ENCODE assay signal across 20 cellular contexts in the genomic region with DNA sequence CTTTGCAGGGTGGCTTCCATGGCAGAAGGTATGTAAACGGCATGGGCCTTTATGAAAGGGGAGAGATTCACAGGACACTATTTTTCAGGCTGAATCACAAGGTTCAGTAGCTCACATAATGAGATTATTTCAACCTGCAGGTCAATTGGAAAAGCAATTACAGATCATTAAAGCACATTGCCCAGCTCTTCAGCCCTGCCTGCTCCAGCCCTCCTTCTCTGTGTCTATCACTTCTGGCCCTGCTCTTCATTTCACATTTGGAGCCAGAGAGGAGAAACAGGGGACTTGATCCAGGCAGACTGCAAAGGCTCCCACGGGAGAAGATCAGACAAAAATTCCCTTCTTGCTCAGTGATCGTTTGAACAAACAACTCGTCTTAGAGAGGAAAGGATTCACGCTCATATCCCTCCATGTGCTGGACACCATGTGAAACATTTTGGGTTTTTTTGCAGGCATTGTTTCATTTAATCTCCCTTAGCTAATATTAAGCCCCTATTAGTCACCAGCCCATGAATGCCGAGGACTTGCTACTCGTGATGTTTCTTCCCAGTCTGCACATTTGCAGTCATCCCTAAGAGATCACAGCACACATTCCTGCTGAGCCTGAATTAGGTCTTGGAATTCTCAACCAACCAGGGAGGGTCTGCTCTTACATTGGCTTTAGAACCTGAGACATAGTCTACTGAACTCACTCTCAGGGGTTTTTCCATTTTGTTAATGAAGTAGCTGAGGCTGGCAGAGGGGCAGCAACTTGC.
DNase-seq lines count a peak whose midpoint lies in the region; ATAC-seq, FAIRE-seq and TF ChIP-seq lines count a peak whose summit lies in the region.
"Had no signal": no experiment of that assay in that cellular context is flagged by ENCODE, and none has a peak within 500 bp of the region (broad histone marks: within the 10 kb centered on the region; RNA-seq: fewer than 3 reads in every experiment).

No MANE protein-coding gene starts in this region.

- no peak for TF ChIP-seq RAD21 in HepG2 (CRISPR knock-in tag; IDR thresholded peaks at IDR 0.05)

- no peak overlapping the region for H3K4me2 ChIP-seq in HepG2 (ENCODE audit: low read depth, low read length)

- DNase-seq in NCI-H748 (lab: John Stamatoyannopoulos, UW; ENCODE audit: unreplicated experiment) (peak; percentile 13), NCI-H748 treated with DMSO at 0.1 percent for 48 hours (lab: John Stamatoyannopoulos, UW) (no peak), foreskin melanocyte (peak; percentile 3), mucosa of descending colon (no peak), stomach (no peak), NCI-H1092 treated with DMSO at 0.1 percent for 48 hours (lab: John Stamatoyannopoulos, UW) (no peak), NCI-H146 treated with DMSO at 0.1 percent for 48 hours (lab: John Stamatoyannopoulos, UW; ENCODE audit: unreplicated experiment) (no peak), HepG2 (ENCODE audit: low spot score) (no peak)
- DNase-seq: CD4-positive, CD25-positive, alpha-beta regulatory T cell; COR-L47; DMS 273 treated with DMSO at 0.1 percent for 48 hours; GF-D8; KBM-7; NCI-H1930; NCI-H526; OCI-M1; RPMI8226; SIG-M5 had no signal

- no peak overlapping the region for H3K9ac ChIP-seq in HepG2 (ENCODE audit: insufficient read depth, low read depth, low read length)

- POLR2A ChIA-PET in HepG2 (lab: Yijun Ruan, JAX) = no interaction called here

- no peak overlapping the region for H2AFZ ChIP-seq in HepG2 (ENCODE audit: low read length)

- CTCF ChIA-PET in HepG2 (lab: Yijun Ruan, JAX; ENCODE audit: low intra/inter-chr PET ratio, low total read pairs) = no interaction called here

- FAIRE-seq in HepG2 (lab: Jason Lieb, UNC) = no peak
- FAIRE-seq: H1 had no signal

- TF ChIP-seq EP300 in stomach (IDR thresholded peaks at IDR 0.05) = no peak
- TF ChIP-seq EP300 in HepG2 (IDR thresholded peaks at IDR 0.05; ENCODE audit: low read depth in 2 of 2, low read length in 2 of 2) = no peak
- TF ChIP-seq EP300 in HepG2 (CRISPR knock-in tag; IDR thresholded peaks at IDR 0.05; ENCODE audit: borderline replicate concordance) = no peak

- intact Hi-C loops in mucosa of descending colon (cut with DNase I, micrococcal nuclease) (no loop called here), stomach (cut with DNase I; ENCODE audit: low total_unique reads) (no loop called here), HepG2 (cut with micrococcal nuclease; ENCODE audit: unreplicated experiment) (no loop called here)

- in situ Hi-C loops in HepG2 (cut with HindIII; ENCODE audit: extremely low pct_ligation_motif_present, low pct_unique_long_range_greater_than_20kb) = loop anchor here (10.0 kb wide), 1 partner anchor 56 kb away; no protein-coding TSS in a partner anchor

- no peaks in the 10 kb centered on the region for H3K79me2 ChIP-seq in HepG2 (ENCODE audit: insufficient read depth, low read length)

- peak overlapping the region in 3 of 5 donors; percentile 24 to 50 (median 35) for H3K27ac ChIP-seq in stomach
- no peak overlapping the region for H3K27ac ChIP-seq in HepG2 (ENCODE audit: extremely low read length, insufficient read depth, low read length)
- H3K27ac ChIP-seq: 22Rv1 had no signal

- 41 to 54% (median 47%) methylated on average over 7 of the region's 7 CpGs for WGBS in stomach, 5 donors
- 0% methylated on average over 7 of the region's 7 CpGs for WGBS in HepG2 (ENCODE audit: low lambda C conversion rate)

- no peaks in the 10 kb centered on the region for H3K4me1 ChIP-seq in mucosa of descending colon (ENCODE audit: low read depth)
- peaks cover 0 to 6% (median 0%) of the 10 kb centered on the region in 4 donors for H3K4me1 ChIP-seq in stomach
- no peaks in the 10 kb centered on the region for H3K4me1 ChIP-seq in HepG2 (ENCODE audit: insufficient read depth, low read length)

- no peak overlapping the region for H3K4me3 ChIP-seq in mucosa of descending colon
- no peak overlapping the region for H3K4me3 ChIP-seq in stomach
- no peak overlapping the region for H3K4me3 ChIP-seq in HepG2 (replicated peaks in 1 of 3; ENCODE audit: insufficient read depth in 1 of 3, low read depth in 2 of 3, low read length in 3 of 3)

- ATAC-seq in mucosa of descending colon (peak; percentile 29), HepG2 (no peak)

- TF ChIP-seq POLR2A in stomach (IDR thresholded peaks at IDR 0.05) (no peak), HepG2 (IDR thresholded peaks at IDR 0.05; ENCODE audit: insufficient read depth in 1 of 2, low read depth in 2 of 2, low read length in 2 of 2) (no peak)

- TF ChIP-seq CTCF in mucosa of descending colon (IDR thresholded peaks at IDR 0.05) = no peak
- no peak for TF ChIP-seq CTCF in stomach (IDR thresholded peaks at IDR 0.05)
- TF ChIP-seq CTCF in HepG2 (CRISPR knock-in tag; IDR thresholded peaks at IDR 0.05) = no peak

- H3K9me3 ChIP-seq in mucosa of descending colon (no peaks in the 10 kb centered on the region), stomach (no peaks in the 10 kb centered on the region), HepG2 (ENCODE audit: low read length) (no peaks in the 10 kb centered on the region)

- no peaks in the 10 kb centered on the region for H3K36me3 ChIP-seq in mucosa of descending colon (ENCODE audit: low read depth)
- H3K36me3 ChIP-seq in stomach = no peaks in the 10 kb centered on the region
- H3K36me3 ChIP-seq in HepG2 (replicated peaks in 1 of 2; ENCODE audit: control insufficient read depth in 1 of 2, insufficient read depth in 2 of 2, low read length in 2 of 2) = no peaks in the 10 kb centered on the region

- no TSS peak for BruUV-seq in HepG2 (replicated peaks; lab: Mats Ljungman, UMichigan)

- H4K20me1 ChIP-seq in HepG2 (ENCODE audit: insufficient read depth, low read length) = no peaks in the 10 kb centered on the region

- H3K27me3 ChIP-seq in stomach (peaks cover 0 to 7% (median 0%) of the 10 kb centered on the region in 3 donors), HepG2 (ENCODE audit: control insufficient read depth in 1 of 2, insufficient read depth in 2 of 2, low read length in 2 of 2) (no peaks in the 10 kb centered on the region)

TF ChIP-seq in HepG2, 621 proteins besides CTCF, POLR2A, EP300 and RAD21 (continues in another document):
- TF ChIP-seq, protein P1, sequence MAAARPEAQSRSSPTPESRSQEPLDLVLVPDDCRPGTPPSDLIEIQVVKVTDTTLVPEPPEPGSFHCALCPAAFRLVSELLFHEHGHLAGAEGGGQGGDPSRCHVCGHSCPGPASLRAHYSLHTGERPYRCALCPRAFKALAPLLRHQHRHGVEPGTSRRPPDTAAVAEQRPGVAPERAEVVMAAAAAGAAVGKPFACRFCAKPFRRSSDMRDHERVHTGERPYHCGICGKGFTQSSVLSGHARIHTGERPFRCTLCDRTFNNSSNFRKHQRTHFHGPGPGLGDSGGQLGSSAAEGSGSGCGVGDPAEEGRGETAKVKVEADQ (CRISPR knock-in tag; IDR thresholded peaks at IDR 0.05; ENCODE audit: borderline replicate concordance) = no peak
- TF ChIP-seq, protein P2, sequence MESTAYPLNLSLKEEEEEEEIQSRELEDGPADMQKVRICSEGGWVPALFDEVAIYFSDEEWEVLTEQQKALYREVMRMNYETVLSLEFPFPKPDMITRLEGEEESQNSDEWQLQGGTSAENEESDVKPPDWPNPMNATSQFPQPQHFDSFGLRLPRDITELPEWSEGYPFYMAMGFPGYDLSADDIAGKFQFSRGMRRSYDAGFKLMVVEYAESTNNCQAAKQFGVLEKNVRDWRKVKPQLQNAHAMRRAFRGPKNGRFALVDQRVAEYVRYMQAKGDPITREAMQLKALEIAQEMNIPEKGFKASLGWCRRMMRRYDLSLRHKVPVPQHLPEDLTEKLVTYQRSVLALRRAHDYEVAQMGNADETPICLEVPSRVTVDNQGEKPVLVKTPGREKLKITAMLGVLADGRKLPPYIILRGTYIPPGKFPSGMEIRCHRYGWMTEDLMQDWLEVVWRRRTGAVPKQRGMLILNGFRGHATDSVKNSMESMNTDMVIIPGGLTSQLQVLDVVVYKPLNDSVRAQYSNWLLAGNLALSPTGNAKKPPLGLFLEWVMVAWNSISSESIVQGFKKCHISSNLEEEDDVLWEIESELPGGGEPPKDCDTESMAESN (CRISPR knock-in tag; conservative IDR thresholded peaks at IDR 0.05) = no peak
- TF ChIP-seq RBFOX2 (IDR thresholded peaks at IDR 0.05; ENCODE audit: low read depth, low read length) (no peak), ZNF616 (CRISPR knock-in tag; IDR thresholded peaks at IDR 0.05; ENCODE audit: low read depth) (no peak), ZSCAN22 (CRISPR knock-in tag; IDR thresholded peaks at IDR 0.05) (no peak), ZNF160 (CRISPR knock-in tag; IDR thresholded peaks at IDR 0.05) (no peak)
- TF ChIP-seq, protein P3, sequence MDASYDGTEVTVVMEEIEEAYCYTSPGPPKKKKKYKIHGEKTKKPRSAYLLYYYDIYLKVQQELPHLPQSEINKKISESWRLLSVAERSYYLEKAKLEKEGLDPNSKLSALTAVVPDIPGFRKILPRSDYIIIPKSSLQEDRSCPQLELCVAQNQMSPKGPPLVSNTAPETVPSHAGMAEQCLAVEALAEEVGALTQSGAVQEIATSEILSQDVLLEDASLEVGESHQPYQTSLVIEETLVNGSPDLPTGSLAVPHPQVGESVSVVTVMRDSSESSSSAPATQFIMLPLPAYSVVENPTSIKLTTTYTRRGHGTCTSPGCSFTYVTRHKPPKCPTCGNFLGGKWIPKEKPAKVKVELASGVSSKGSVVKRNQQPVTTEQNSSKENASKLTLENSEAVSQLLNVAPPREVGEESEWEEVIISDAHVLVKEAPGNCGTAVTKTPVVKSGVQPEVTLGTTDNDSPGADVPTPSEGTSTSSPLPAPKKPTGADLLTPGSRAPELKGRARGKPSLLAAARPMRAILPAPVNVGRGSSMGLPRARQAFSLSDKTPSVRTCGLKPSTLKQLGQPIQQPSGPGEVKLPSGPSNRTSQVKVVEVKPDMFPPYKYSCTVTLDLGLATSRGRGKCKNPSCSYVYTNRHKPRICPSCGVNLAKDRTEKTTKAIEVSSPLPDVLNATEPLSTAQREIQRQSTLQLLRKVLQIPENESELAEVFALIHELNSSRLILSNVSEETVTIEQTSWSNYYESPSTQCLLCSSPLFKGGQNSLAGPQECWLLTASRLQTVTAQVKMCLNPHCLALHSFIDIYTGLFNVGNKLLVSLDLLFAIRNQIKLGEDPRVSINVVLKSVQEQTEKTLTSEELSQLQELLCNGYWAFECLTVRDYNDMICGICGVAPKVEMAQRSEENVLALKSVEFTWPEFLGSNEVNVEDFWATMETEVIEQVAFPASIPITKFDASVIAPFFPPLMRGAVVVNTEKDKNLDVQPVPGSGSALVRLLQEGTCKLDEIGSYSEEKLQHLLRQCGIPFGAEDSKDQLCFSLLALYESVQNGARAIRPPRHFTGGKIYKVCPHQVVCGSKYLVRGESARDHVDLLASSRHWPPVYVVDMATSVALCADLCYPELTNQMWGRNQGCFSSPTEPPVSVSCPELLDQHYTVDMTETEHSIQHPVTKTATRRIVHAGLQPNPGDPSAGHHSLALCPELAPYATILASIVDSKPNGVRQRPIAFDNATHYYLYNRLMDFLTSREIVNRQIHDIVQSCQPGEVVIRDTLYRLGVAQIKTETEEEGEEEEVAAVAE (CRISPR knock-in tag; IDR thresholded peaks at IDR 0.05; ENCODE audit: borderline replicate concordance) = no peak

Comparison
In these comparisons a context has a peak if more than half of its experiments do, and no peak if none do; other contexts are left out.
1. DNase-seq: peak in NCI-H748 (single experiment) and foreskin melanocyte (single experiment); none in NCI-H748 treated with DMSO at 0.1 percent for 48 hours (single experiment), mucosa of descending colon (0 of 3), stomach (single experiment), NCI-H1092 treated with DMSO at 0.1 percent for 48 hours (single experiment), NCI-H146 treated with DMSO at 0.1 percent for 48 hours (single experiment) and HepG2 (single experiment).